In the genomic region with DNA sequence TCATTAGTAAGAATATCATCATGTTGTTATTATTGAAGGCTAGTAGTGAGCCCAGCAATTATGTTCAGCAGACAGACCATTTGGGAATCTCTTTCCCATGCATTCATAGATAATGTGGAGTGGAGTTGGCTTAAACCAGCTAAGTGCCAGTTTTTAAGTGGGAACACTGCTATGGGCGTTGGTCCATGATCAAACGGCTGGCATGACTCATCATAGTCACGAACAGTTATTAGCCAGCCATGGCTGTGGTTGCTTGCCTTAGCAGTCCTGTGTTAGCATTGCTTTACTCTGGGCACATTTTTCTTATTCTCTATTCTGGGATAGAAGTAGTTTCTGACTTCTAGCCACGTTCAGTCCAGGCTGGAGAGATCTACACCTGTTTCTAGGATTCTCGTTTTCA, we compare ENCODE assay signal across 12 cellular contexts. TPM values are rescaled to one million over a fixed set of nuclear protein-coding genes. Genes with fewer than 3 reads are reported as not detected.
DNase-seq lines count a peak whose midpoint lies in the region; ATAC-seq and TF ChIP-seq lines count a peak whose summit lies in the region.
"Had no signal": no experiment of that assay in that cellular context is flagged by ENCODE, and none has a peak within 500 bp of the region (broad histone marks: within the 10 kb centered on the region; RNA-seq: fewer than 3 reads in every experiment).

No MANE protein-coding gene starts in this region.

- WGBS in heart left ventricle, 4 donors: 58 to 66% (median 64%) methylated on average over 5 of the region's 5 CpGs

- H3K9me3 ChIP-seq in heart left ventricle (no peaks in the 10 kb centered on the region), right atrium auricular region (no peaks in the 10 kb centered on the region)
- H3K9me3 ChIP-seq: BLaER1 had no signal

- H3K27me3 Mint-ChIP-seq in activated CD8-positive, alpha-beta memory T cell treated with anti-CD3 and anti-CD28 coated beads, Interleukin-2, amount 10 ng/mL, durations not matched to agents 7 days and 5 days: no peaks in the 10 kb centered on the region
- H3K27me3 Mint-ChIP-seq: T-cell had no signal

- TF ChIP-seq POLR2A in heart left ventricle (IDR thresholded peaks at IDR 0.05): no peak

- H3K36me3 Mint-ChIP-seq in activated CD8-positive, alpha-beta memory T cell treated with anti-CD3 and anti-CD28 coated beads, Interleukin-2, amount 10 ng/mL, durations not matched to agents 7 days and 5 days: peaks cover 56% of the 10 kb centered on the region

- peak in 1 of 5 donors; percentile 29 for DNase-seq in heart left ventricle
- DNase-seq in right atrium auricular region (ENCODE audit: low spot score): no peak
- DNase-seq in T1000 (lab: John Stamatoyannopoulos, UW): peak; percentile 11
- peak; percentile 94 for DNase-seq in fibroblast of the aortic adventitia (ENCODE audit: low read depth)
- no peak for DNase-seq in activated CD8-positive, alpha-beta memory T cell treated with anti-CD3 and anti-CD28 coated beads, Interleukin-2, amount 10 ng/mL, durations not matched to agents 7 days and 5 days
- no peak for DNase-seq in stimulated activated CD4-positive, alpha-beta T cell treated with anti-CD3 and anti-CD28 coated beads, Interleukin-4, amount 100 ng/mL, for 1 hour
- DNase-seq in activated CD4-positive, alpha-beta T cell treated with anti-CD3 and anti-CD28 coated beads, Interleukin-2, amount 50 U/mL, for 4 hours: no peak
- DNase-seq: activated T-cell treated with anti-CD3 and anti-CD28 coated beads, Interleukin-2, amount 50 U/mL, for 4 hours; effector CD8-positive, alpha-beta T cell; T-cell had no signal

- no peak for TF ChIP-seq CTCF in heart left ventricle (IDR thresholded peaks at IDR 0.05)
- no peak for TF ChIP-seq CTCF in right atrium auricular region (IDR thresholded peaks at IDR 0.05)
- no peak for TF ChIP-seq CTCF in fibroblast of the aortic adventitia (IDR thresholded peaks at IDR 0.05; ENCODE audit: insufficient read depth, low read length)

- H3K36me3 ChIP-seq in heart left ventricle (peaks cover 0 to 100% (median 99%) of the 10 kb centered on the region in 9 donors), right atrium auricular region (peaks cover 76% of the 10 kb centered on the region)

- H3K27me3 ChIP-seq in heart left ventricle: no peaks in the 10 kb centered on the region
- no peaks in the 10 kb centered on the region for H3K27me3 ChIP-seq in right atrium auricular region
- H3K27me3 ChIP-seq: BLaER1 had no signal

- H3K27ac Mint-ChIP-seq in activated CD8-positive, alpha-beta memory T cell treated with anti-CD3 and anti-CD28 coated beads, Interleukin-2, amount 10 ng/mL, durations not matched to agents 7 days and 5 days: no peak overlapping the region
- H3K27ac Mint-ChIP-seq: T-cell had no signal

- H3K4me3 Mint-ChIP-seq in activated CD8-positive, alpha-beta memory T cell treated with anti-CD3 and anti-CD28 coated beads, Interleukin-2, amount 10 ng/mL, durations not matched to agents 7 days and 5 days: no peak overlapping the region
- H3K4me3 Mint-ChIP-seq: activated T-cell treated with anti-CD3 and anti-CD28 coated beads, Interleukin-2, amount 50 U/mL, for 4 hours; T-cell had no signal

- no peaks in the 10 kb centered on the region for H3K9me3 Mint-ChIP-seq in activated CD8-positive, alpha-beta memory T cell treated with anti-CD3 and anti-CD28 coated beads, Interleukin-2, amount 10 ng/mL, durations not matched to agents 7 days and 5 days (ENCODE audit: low read depth)
- H3K9me3 Mint-ChIP-seq: activated T-cell treated with anti-CD3 and anti-CD28 coated beads, Interleukin-2, amount 50 U/mL, for 4 hours; T-cell had no signal

- H3K4me1 ChIP-seq in heart left ventricle: peaks cover 0 to 12% (median 3%) of the 10 kb centered on the region in 12 donors
- H3K4me1 ChIP-seq in right atrium auricular region: peaks cover 0 to 15% of the 10 kb centered on the region in 2 donors
- H3K4me1 ChIP-seq: BLaER1 had no signal

- intact Hi-C loops in heart left ventricle (cut with DNase I): no loop called here

- H3K4me3 ChIP-seq in heart left ventricle: no peak overlapping the region
- no peak overlapping the region for H3K4me3 ChIP-seq in right atrium auricular region
- H3K4me3 ChIP-seq in fibroblast of the aortic adventitia (ENCODE audit: low read depth, low read length): no peak overlapping the region
- H3K4me3 ChIP-seq: BLaER1 had no signal

- peaks cover 9% of the 10 kb centered on the region for H3K4me1 Mint-ChIP-seq in activated CD8-positive, alpha-beta memory T cell treated with anti-CD3 and anti-CD28 coated beads, Interleukin-2, amount 10 ng/mL, durations not matched to agents 7 days and 5 days
- H3K4me1 Mint-ChIP-seq: T-cell had no signal

- peak overlapping the region in 1 of 12 donors; percentile 19 for H3K27ac ChIP-seq in heart left ventricle
- no peak overlapping the region for H3K27ac ChIP-seq in right atrium auricular region
- H3K27ac ChIP-seq: BLaER1 had no signal

- peak; percentile 76 to 83 (median 81) for ATAC-seq in heart left ventricle
- ATAC-seq in activated CD8-positive, alpha-beta memory T cell treated with anti-CD3 and anti-CD28 coated beads, Interleukin-2, amount 10 ng/mL, durations not matched to agents 7 days and 5 days: no peak
- no peak for ATAC-seq in GM21526 (IDR thresholded peaks at IDR 0.05; ENCODE audit: low FRiP score, unreplicated experiment)
- ATAC-seq: activated T-cell treated with anti-CD3 and anti-CD28 coated beads, Interleukin-2, amount 50 U/mL, for 4 hours; T-cell had no signal

- CTCF ChIA-PET in activated CD8-positive, alpha-beta memory T cell treated with anti-CD3 and anti-CD28 coated beads, Interleukin-2, amount 10 ng/mL, durations not matched to agents 7 days and 5 days (lab: Charles Lee): no interaction called here

RNA-seq across cellular contexts. Expression of a gene that starts 17.7 kb away (rescaled TPM):
- total RNA-seq in heart left ventricle: 10 to 100 TPM; 15.3 to 49.8 (median 38.8) TPM
- polyA plus RNA-seq in heart left ventricle: 10 to 100 TPM; 36.1 to 54.0 TPM
- 10 to 100 TPM; 23.3 to 23.4 TPM for total RNA-seq in right atrium auricular region
- total RNA-seq in fibroblast of the aortic adventitia (ENCODE audit: low replicate concordance): 49.1 and 72.6 TPM in 2 replicates
- 10 to 100 TPM; 59.9 to 81.1 TPM for total RNA-seq in activated CD8-positive, alpha-beta memory T cell treated with anti-CD3 and anti-CD28 coated beads, Interleukin-2, amount 10 ng/mL, durations not matched to agents 7 days and 5 days

RNA-seq across cellular contexts. Expression of a gene that starts 17.8 kb away (rescaled TPM):
- total RNA-seq in heart left ventricle (1 to 10 TPM in 8 of 9 donors, under 1 TPM in 1; 0.99 to 3.8 (median 1.6) TPM), right atrium auricular region (1 to 10 TPM; 1.7 to 2.0 TPM), fibroblast of the aortic adventitia (ENCODE audit: low replicate concordance) (3.3 and 7.8 TPM in 2 replicates)
- polyA plus RNA-seq in heart left ventricle: 1 to 10 TPM; 1.6 to 2.1 TPM
- total RNA-seq in activated CD8-positive, alpha-beta memory T cell treated with anti-CD3 and anti-CD28 coated beads, Interleukin-2, amount 10 ng/mL, durations not matched to agents 7 days and 5 days: 1 to 10 TPM; 6.1 to 9.6 TPM

RNA-seq across cellular contexts. Expression of a gene that starts 28.7 kb away (rescaled TPM):
- total RNA-seq in heart left ventricle: not detected
- not detected for polyA plus RNA-seq in heart left ventricle
- not detected for total RNA-seq in right atrium auricular region
- not detected in 2 replicates for total RNA-seq in fibroblast of the aortic adventitia (ENCODE audit: low replicate concordance)
- total RNA-seq in activated CD8-positive, alpha-beta memory T cell treated with anti-CD3 and anti-CD28 coated beads, Interleukin-2, amount 10 ng/mL, durations not matched to agents 7 days and 5 days: not detected
- total RNA-seq: activated T-cell treated with anti-CD3 and anti-CD28 coated beads, Interleukin-2, amount 50 U/mL, for 4 hours; T-cell had no signal

RNA-seq across cellular contexts. Expression of a gene that starts 42.2 kb away (rescaled TPM):
- total RNA-seq in heart left ventricle (not detected), right atrium auricular region (under 1 TPM in 1 of 2 donors, not detected in 1; 0.19 TPM), fibroblast of the aortic adventitia (ENCODE audit: low replicate concordance) (not detected in 2 replicates)
- not detected for polyA plus RNA-seq in heart left ventricle
- total RNA-seq in activated CD8-positive, alpha-beta memory T cell treated with anti-CD3 and anti-CD28 coated beads, Interleukin-2, amount 10 ng/mL, durations not matched to agents 7 days and 5 days: not detected
- total RNA-seq: activated T-cell treated with anti-CD3 and anti-CD28 coated beads, Interleukin-2, amount 50 U/mL, for 4 hours; T-cell had no signal

RNA-seq across cellular contexts. Expression of a gene that starts 48.0 kb away (rescaled TPM):
- under 1 TPM in 4 of 9 donors, not detected in 5; 0.12 to 0.25 (median 0.15) TPM for total RNA-seq in heart left ventricle
- under 1 TPM in 1 of 2 donors, not detected in 1; 0.11 TPM for polyA plus RNA-seq in heart left ventricle
- under 1 TPM in 1 of 2 donors, not detected in 1; 0.20 TPM for total RNA-seq in right atrium auricular region
- not detected in 2 replicates for total RNA-seq in fibroblast of the aortic adventitia (ENCODE audit: low replicate concordance)
- not detected for total RNA-seq in activated CD8-positive, alpha-beta memory T cell treated with anti-CD3 and anti-CD28 coated beads, Interleukin-2, amount 10 ng/mL, durations not matched to agents 7 days and 5 days
- total RNA-seq: activated T-cell treated with anti-CD3 and anti-CD28 coated beads, Interleukin-2, amount 50 U/mL, for 4 hours; T-cell had no signal

Comparison
In these comparisons a context has a peak if more than half of its experiments do, and no peak if none do; other contexts are left out.
1. ATAC-seq: peak in heart left ventricle (4 of 4); none in activated CD8-positive, alpha-beta memory T cell treated with anti-CD3 and anti-CD28 coated beads, Interleukin-2, amount 10 ng/mL, durations not matched to agents 7 days and 5 days (single experiment) and GM21526 (single experiment).
2. DNase-seq: peak in T1000 (single experiment) and fibroblast of the aortic adventitia (single experiment); none in right atrium auricular region (single experiment), activated CD8-positive, alpha-beta memory T cell treated with anti-CD3 and anti-CD28 coated beads, Interleukin-2, amount 10 ng/mL, durations not matched to agents 7 days and 5 days (single experiment), stimulated activated CD4-positive, alpha-beta T cell treated with anti-CD3 and anti-CD28 coated beads, Interleukin-4, amount 100 ng/mL, for 1 hour (single experiment) and activated CD4-positive, alpha-beta T cell treated with anti-CD3 and anti-CD28 coated beads, Interleukin-2, amount 50 U/mL, for 4 hours (0 of 2).